ENCODE assay signal across 9 cellular contexts in genomic region chr6:82712826-82713225, GRCh38.
DNase-seq lines count a peak whose midpoint lies in the region; ATAC-seq and TF ChIP-seq lines count a peak whose summit lies in the region.
"Had no signal": no experiment of that assay in that cellular context is flagged by ENCODE, and none has a peak within 500 bp of the region (broad histone marks: within the 10 kb centered on the region; RNA-seq: fewer than 3 reads in every experiment).

No MANE protein-coding gene starts in this region.

- H3K79me2 ChIP-seq in MM.1S (ENCODE audit: low read length), result no peaks in the 10 kb centered on the region

- H3K36me3 ChIP-seq in heart right ventricle (no peaks in the 10 kb centered on the region), MM.1S (replicated peaks; ENCODE audit: insufficient read depth, low read length) (no peaks in the 10 kb centered on the region), upper lobe of right lung (no peaks in the 10 kb centered on the region)

- no peak overlapping the region for H3K4me3 ChIP-seq in heart right ventricle
- no peak overlapping the region for H3K4me3 ChIP-seq in right cardiac atrium (ENCODE audit: low read length)
- no peak overlapping the region for H3K4me3 ChIP-seq in MM.1S (ENCODE audit: low read length)
- H3K4me3 ChIP-seq in cardiac fibroblast (replicated peaks in 1 of 2; ENCODE audit: low read depth in 2 of 2, low read length in 2 of 2), result no peak overlapping the region
- no peak overlapping the region for H3K4me3 ChIP-seq in upper lobe of right lung

- peak in 5 of 9 donors; percentile 14 to 50 (median 34) for TF ChIP-seq CTCF in heart right ventricle (IDR thresholded peaks at IDR 0.05)
- peak; percentile 55 for TF ChIP-seq CTCF in MM.1S (IDR thresholded peaks at IDR 0.05; ENCODE audit: low read length)
- peak; percentile 32 for TF ChIP-seq CTCF in cardiac fibroblast (IDR thresholded peaks at IDR 0.05; ENCODE audit: low read depth, low read length)
- peak; percentile 26 for TF ChIP-seq CTCF in upper lobe of right lung (IDR thresholded peaks at IDR 0.05)

- H3K27me3 ChIP-seq in heart right ventricle (no peaks in the 10 kb centered on the region), right cardiac atrium (ENCODE audit: control insufficient read depth, insufficient read depth) (no peaks in the 10 kb centered on the region), MM.1S (replicated peaks; ENCODE audit: insufficient read depth, low read length) (no peaks in the 10 kb centered on the region), upper lobe of right lung (no peaks in the 10 kb centered on the region)

- intact Hi-C loops in heart right ventricle (cut with DNase I), result loop anchor here in 2 of 10 donors (5.0 to 10.0 kb wide), 2 partner anchors 438 to 441 kb away; no protein-coding TSS in a partner anchor
- intact Hi-C loops in right cardiac atrium (cut with DNase I), result no loop called here
- intact Hi-C loops in upper lobe of right lung (cut with DNase I), result no loop called here

- no peaks in the 10 kb centered on the region for H4K20me1 ChIP-seq in MM.1S (ENCODE audit: insufficient read depth, low read length)

- H3K4me2 ChIP-seq in MM.1S (ENCODE audit: low read depth, low read length), result no peak overlapping the region

- ATAC-seq in heart right ventricle, result no peak
- no peak for ATAC-seq in right cardiac atrium
- ATAC-seq in upper lobe of right lung, result no peak
- ATAC-seq in HG03045 (IDR thresholded peaks at IDR 0.05; ENCODE audit: unreplicated experiment), result no peak
- ATAC-seq in GM21576 (IDR thresholded peaks at IDR 0.05; ENCODE audit: unreplicated experiment), result no peak
- ATAC-seq in GM19452 (IDR thresholded peaks at IDR 0.05; ENCODE audit: unreplicated experiment), result no peak

- H3K9me2 ChIP-seq in MM.1S (replicated peaks; ENCODE audit: insufficient read depth, low read length), result no peaks in the 10 kb centered on the region

- 49 to 65% methylated on average over 1 of the region's 1 CpG for WGBS in heart right ventricle, 2 donors
- WGBS in right cardiac atrium, result 50% methylated on average over 1 of the region's 1 CpG

- no peak overlapping the region for H3K27ac ChIP-seq in heart right ventricle
- no peak overlapping the region for H3K27ac ChIP-seq in right cardiac atrium (ENCODE audit: low read length)
- no peak overlapping the region for H3K27ac ChIP-seq in MM.1S (ENCODE audit: low read length)
- no peak overlapping the region for H3K27ac ChIP-seq in upper lobe of right lung

- H3K9ac ChIP-seq in MM.1S (ENCODE audit: low read length), result no peak overlapping the region

- peaks cover 0 to 10% (median 0%) of the 10 kb centered on the region in 11 donors for H3K9me3 ChIP-seq in heart right ventricle
- H3K9me3 ChIP-seq in right cardiac atrium (ENCODE audit: control insufficient read depth, low read length), result no peaks in the 10 kb centered on the region
- H3K9me3 ChIP-seq in MM.1S (replicated peaks; ENCODE audit: insufficient read depth, low read length), result no peaks in the 10 kb centered on the region
- H3K9me3 ChIP-seq in upper lobe of right lung, result no peaks in the 10 kb centered on the region

- H2AFZ ChIP-seq in MM.1S (ENCODE audit: low read length), result no peak overlapping the region

- no peak for DNase-seq in heart right ventricle
- DNase-seq in right cardiac atrium, result no peak
- peak; percentile 9 for DNase-seq in MM.1S
- peak; percentile 2 to 14 for DNase-seq in cardiac fibroblast (ENCODE audit: low read depth in 2 of 2)
- DNase-seq in upper lobe of right lung, result no peak
- DNase-seq: activated naive CD4-positive, alpha-beta T cell treated with anti-CD3 and anti-CD28 coated beads, Interleukin-2, amount 10 ng/mL, durations not matched to agents 7 days and 5 days had no signal

- H3K4me1 ChIP-seq in heart right ventricle (peaks cover 0 to 13% (median 0%) of the 10 kb centered on the region in 9 donors), right cardiac atrium (ENCODE audit: control insufficient read depth, insufficient read depth, low read length) (no peaks in the 10 kb centered on the region), MM.1S (ENCODE audit: low read length) (no peaks in the 10 kb centered on the region), upper lobe of right lung (no peaks in the 10 kb centered on the region)

- no peaks in the 10 kb centered on the region for H3F3A ChIP-seq in MM.1S (ENCODE audit: insufficient read depth, low read length)

Comparison
In these comparisons a context has a peak if more than half of its experiments do, and no peak if none do; other contexts are left out.
1. DNase-seq: peak in MM.1S (single experiment) and cardiac fibroblast (2 of 2); none in heart right ventricle (0 of 2), right cardiac atrium (0 of 3) and upper lobe of right lung (single experiment).
2. Peak in every context shown above with its lines, with median percentiles within 50 percentile points of each other: CTCF ChIP-seq.